ENCODE assay signal across 21 cellular contexts in the genomic region with DNA sequence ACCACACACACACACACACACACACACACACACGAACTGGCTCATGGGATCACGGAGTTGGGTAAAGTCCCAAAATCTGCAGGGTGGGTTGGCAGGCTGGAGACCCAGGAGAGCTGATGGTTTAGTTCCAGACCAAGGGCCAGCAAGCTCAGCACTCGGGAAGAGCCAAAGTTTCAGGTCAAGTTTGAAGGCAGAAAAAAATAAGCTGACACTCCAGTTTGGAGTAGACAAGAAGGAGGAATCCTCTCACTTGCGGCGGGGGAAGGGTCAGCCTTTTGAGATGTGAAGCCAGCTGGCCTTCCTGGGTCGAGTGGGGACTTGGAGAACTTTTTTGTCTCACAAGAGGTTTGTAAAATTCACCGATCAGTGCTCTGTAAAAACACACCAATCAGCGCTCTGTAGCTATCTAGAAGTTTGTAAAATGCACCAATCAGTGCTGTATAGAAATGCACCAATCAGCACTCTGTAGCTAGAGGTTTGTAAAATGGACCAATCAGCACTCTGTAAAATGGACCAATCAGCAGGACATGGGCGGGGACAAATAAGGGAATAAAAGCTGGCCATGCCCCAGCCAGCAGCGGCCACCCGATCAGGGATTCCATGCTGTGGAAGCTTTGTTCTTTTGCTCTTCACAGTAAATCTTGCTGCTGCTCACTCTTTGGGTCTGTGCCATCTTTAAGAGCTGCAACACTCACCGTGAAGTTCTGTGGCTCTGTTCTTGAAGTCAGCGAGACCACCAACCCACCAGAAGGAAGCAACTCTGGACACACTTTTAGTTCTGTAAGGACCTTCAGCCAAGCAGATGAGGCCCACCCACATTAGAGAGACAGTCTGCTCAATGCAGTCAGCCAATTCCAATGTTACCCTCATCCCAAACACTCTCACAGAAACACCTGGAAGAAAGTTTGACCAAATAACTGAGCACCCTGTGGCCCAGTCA. TPM values are rescaled to one million over a fixed set of nuclear protein-coding genes. Genes with fewer than 3 reads are reported as not detected.
DNase-seq lines count a peak whose midpoint lies in the region; ATAC-seq, FAIRE-seq and TF ChIP-seq lines count a peak whose summit lies in the region.
"Had no signal": no experiment of that assay in that cellular context is flagged by ENCODE, and none has a peak within 500 bp of the region (broad histone marks: within the 10 kb centered on the region; RNA-seq: fewer than 3 reads in every experiment).

No MANE protein-coding gene starts in this region.

- H3K27ac ChIP-seq in H9 (ENCODE audit: insufficient read length, low read depth, low read length) = no peak overlapping the region
- H3K27ac ChIP-seq in H1 (ENCODE audit: low read depth, low read length) = no peak overlapping the region
- H3K27ac ChIP-seq in sigmoid colon = no peak overlapping the region
- H3K27ac ChIP-seq: 22Rv1, RWPE1 had no signal

- H3K14ac ChIP-seq in H9 (ENCODE audit: insufficient read depth, low read length) (no peak overlapping the region), H1 (ENCODE audit: insufficient read length) (no peak overlapping the region)

- peaks cover 18 to 32% of the 10 kb centered on the region in 2 experiments for H3K4me1 Mint-ChIP-seq in H9
- H3K4me1 Mint-ChIP-seq: CD4-positive, alpha-beta memory T cell had no signal

- H2BK12ac ChIP-seq in H9 (ENCODE audit: insufficient read length, low read depth, low read length) = no peak overlapping the region
- no peak overlapping the region for H2BK12ac ChIP-seq in H1 (ENCODE audit: low read depth, low read length)

- H2AFZ ChIP-seq in H9 (ENCODE audit: low read length) = no peak overlapping the region
- H2AFZ ChIP-seq in H1 (ENCODE audit: low read length) = no peak overlapping the region

- no peak overlapping the region for H2BK120ac ChIP-seq in H9 (ENCODE audit: low read depth, low read length, poor library complexity, severe bottlenecking)
- no peak overlapping the region for H2BK120ac ChIP-seq in H1 (replicated peaks; ENCODE audit: low read depth, low read length)

- POLR2A ChIA-PET in H1 (lab: Charles Lee; ENCODE audit: partially characterized antibody) = interaction anchor here (0.7 to 1.1 kb wide), 3 partner anchors 10 to 44 kb away, joined by 3 to 5 read pairs (median 4); no protein-coding TSS in a partner anchor

- no peak overlapping the region for H3K23ac ChIP-seq in H9 (ENCODE audit: insufficient read length, low read depth, low read length)
- H3K23ac ChIP-seq in H1 (ENCODE audit: insufficient read length) = no peak overlapping the region

- H3K4me3 ChIP-seq in H1 (ENCODE audit: extremely low read depth in 1 of 4, insufficient read depth in 2 of 4, low read depth in 3 of 4, low read length in 4 of 4) (no peak overlapping the region), sigmoid colon (no peak overlapping the region)

- CTCF ChIA-PET in H1 (lab: Charles Lee; ENCODE audit: partially characterized antibody) = interaction anchor here (0.7 to 4.7 kb wide), 10 partner anchors 9 to 573 kb away, joined by 3 to 23 read pairs (median 4); no protein-coding TSS in a partner anchor

- no peak for FAIRE-seq in H1 (lab: Jason Lieb, UNC)
- FAIRE-seq: H54 had no signal

- peaks cover 0 to 4% (median 0%) of the 10 kb centered on the region in 3 experiments; a peak in 2 of 7 replicates for H3K36me3 Mint-ChIP-seq in H9 (ENCODE audit: insufficient read depth in 1 of 3, low read depth in 3 of 3)
- H3K36me3 Mint-ChIP-seq: CD4-positive, alpha-beta memory T cell had no signal

- H3K36me3 ChIP-seq in H1 (ENCODE audit: control insufficient read depth in 2 of 4, insufficient read depth in 4 of 4, low read length in 3 of 4) = no peaks in the 10 kb centered on the region
- no peaks in the 10 kb centered on the region for H3K36me3 ChIP-seq in sigmoid colon
- H3K36me3 ChIP-seq: BE2C had no signal

- H4K5ac ChIP-seq in H9 (ENCODE audit: insufficient read length, low read depth, low read length) (no peak overlapping the region), H1 (ENCODE audit: insufficient read length, low read depth, low read length) (no peak overlapping the region)

- H3K27ac Mint-ChIP-seq in H9 = no peak overlapping the region
- H3K27ac Mint-ChIP-seq: CD4-positive, alpha-beta memory T cell had no signal

- H3K79me1 ChIP-seq in H9 (ENCODE audit: insufficient read depth, low read depth, low read length, poor library complexity, severe bottlenecking) = no peaks in the 10 kb centered on the region
- no peaks in the 10 kb centered on the region for H3K79me1 ChIP-seq in H1 (ENCODE audit: low read depth, low read length)

- H3T11ph ChIP-seq in H9 (ENCODE audit: low read length) = no peak overlapping the region

- H3K4me3 Mint-ChIP-seq in H9 = no peak overlapping the region
- H3K4me3 Mint-ChIP-seq: CD4-positive, alpha-beta memory T cell had no signal

- H3K4me2 ChIP-seq in H9 (ENCODE audit: insufficient read depth, insufficient read length, low read length) = no peak overlapping the region
- H3K4me2 ChIP-seq in H1 (ENCODE audit: insufficient read depth in 1 of 2, low read depth in 2 of 2, low read length in 2 of 2) = no peak overlapping the region

- peak; percentile 7 for DNase-seq in activated CD4-positive, CD25-positive, alpha-beta regulatory T cell treated with anti-CD3 and anti-CD28 coated beads, Interleukin-2, amount 50 U/mL, for 72 hours
- DNase-seq in H9 (peak; percentile 17), H1 (ENCODE audit: low read depth in 1 of 2, low spot score in 2 of 2) (peak in 1 of 2 experiments; percentile 33), sigmoid colon (peak; percentile 36), UCSD-AML1 (lab: John Stamatoyannopoulos, UW; ENCODE audit: unreplicated experiment) (no peak), NCI-H128 (lab: John Stamatoyannopoulos, UW; ENCODE audit: unreplicated experiment) (no peak), SIG-M5 treated with dmso at 0.1 percent for 504 hours (lab: John Stamatoyannopoulos, UW; ENCODE audit: unreplicated experiment) (no peak)
- DNase-seq: BE2C; Calu3; CD4-positive, alpha-beta memory T cell; DMS53; IMR-90; Kasumi-1; MM.1S; NCI-H1105 treated with DMSO at 0.1 percent for 48 hours; NCI-H187 treated with DMSO at 0.1 percent for 48 hours; NCI-H446 had no signal

- no peak for ATAC-seq in activated CD4-positive, CD25-positive, alpha-beta regulatory T cell treated with anti-CD3 and anti-CD28 coated beads, Interleukin-2, amount 50 U/mL, for 24 hours

- no peak overlapping the region for H3K18ac ChIP-seq in H9 (ENCODE audit: insufficient read length, low read depth, low read length)
- H3K18ac ChIP-seq in H1 (ENCODE audit: extremely low read depth, low read length) = no peak overlapping the region

- WGBS in H9 (ENCODE audit: extremely low coverage, insufficient read length, low lambda C conversion rate) = no CpG with 5 or more reads among the region's 13 CpGs
- 84% methylated on average over 13 of the region's 13 CpGs; no CpG with 5 or more reads in 1 of the 2 experiments for WGBS in H1 (ENCODE audit: extremely low coverage in 1 of 2, insufficient coverage in 1 of 2, insufficient read length in 1 of 2, insufficient replicate concordance in 2 of 2, low coverage in 1 of 2, low lambda C conversion rate in 2 of 2, missing lambda C conversion rate in 1 of 2), 2 experiments
- WGBS in sigmoid colon, 2 donors = 75 to 84% methylated on average over 13 of the region's 13 CpGs

- H4K91ac ChIP-seq in H9 (ENCODE audit: insufficient read length, low read depth, low read length) (no peak overlapping the region), H1 (replicated peaks; ENCODE audit: insufficient read length, low read length) (no peak overlapping the region)

- H3K79me2 ChIP-seq in H9 (ENCODE audit: insufficient read depth, low read length) (no peaks in the 10 kb centered on the region), H1 (ENCODE audit: control insufficient read depth in 1 of 2, insufficient read depth in 2 of 2, low read length in 2 of 2) (no peaks in the 10 kb centered on the region)

- H2AK5ac ChIP-seq in H9 (ENCODE audit: insufficient read length, low read length) = no peak overlapping the region
- no peak overlapping the region for H2AK5ac ChIP-seq in H1 (ENCODE audit: low read depth, low read length)

- no peak for TF ChIP-seq POLR2A in H1 (IDR thresholded peaks at IDR 0.05; ENCODE audit: control extremely low read depth in 1 of 2, low read depth in 2 of 2, low read length in 2 of 2)
- no peak for TF ChIP-seq POLR2A in sigmoid colon (IDR thresholded peaks at IDR 0.05)

- H3K9me3 ChIP-seq in H9 (ENCODE audit: control insufficient read depth, low read depth, low read length) (no peaks in the 10 kb centered on the region), H1 (ENCODE audit: insufficient read depth in 2 of 2, low read depth in 1 of 2, low read length in 1 of 2) (no peaks in the 10 kb centered on the region), sigmoid colon (peaks cover 0 to 2% (median 0%) of the 10 kb centered on the region in 4 donors)
- H3K9me3 ChIP-seq: BE2C had no signal

- H3K4me1 ChIP-seq in H9 (ENCODE audit: insufficient read depth, low read length) (peaks cover 9% of the 10 kb centered on the region), H1 (replicated peaks in 1 of 4; ENCODE audit: control insufficient read depth in 3 of 4, insufficient read depth in 4 of 4, low read length in 3 of 4) (peaks cover 7 to 15% (median 11%) of the 10 kb centered on the region in 4 experiments), sigmoid colon (no peaks in the 10 kb centered on the region)

- TF ChIP-seq CTCF in H9 (conservative IDR thresholded peaks at IDR 0.05) (no peak), H1 (IDR thresholded peaks at IDR 0.05; ENCODE audit: control extremely low read depth in 1 of 3, insufficient read depth in 1 of 3, low read depth in 1 of 3, low read length in 3 of 3) (no peak), sigmoid colon (IDR thresholded peaks at IDR 0.05) (no peak)

- H2BK5ac ChIP-seq in H9 (ENCODE audit: insufficient read length, low read length) = no peak overlapping the region
- no peak overlapping the region for H2BK5ac ChIP-seq in H1 (ENCODE audit: low read depth, low read length)

- intact Hi-C loops in sigmoid colon (cut with DNase I) = no loop called here

- H3K56ac ChIP-seq in H9 (ENCODE audit: insufficient read length, low read depth, low read length) (no peak overlapping the region), H1 (replicated peaks; ENCODE audit: insufficient read length, low read depth, low read length) (no peak overlapping the region)

- H3K27me3 ChIP-seq in H9 (ENCODE audit: insufficient read depth, low read length) (no peaks in the 10 kb centered on the region), H1 (replicated peaks in 1 of 4; ENCODE audit: control insufficient read depth in 3 of 4, extremely low read depth in 1 of 4, insufficient read depth in 3 of 4, low read length in 3 of 4) (peaks cover 0 to 3% (median 0%) of the 10 kb centered on the region in 4 experiments; a peak in 1 of 7 replicates), sigmoid colon (peaks cover 0 to 27% (median 23%) of the 10 kb centered on the region in 3 donors)
- H3K27me3 ChIP-seq: BE2C had no signal

- no peak overlapping the region for H3K9ac ChIP-seq in H9 (ENCODE audit: extremely low read depth, insufficient read length, low read length)
- no peak overlapping the region for H3K9ac ChIP-seq in H1 (replicated peaks in 1 of 4; ENCODE audit: extremely low read depth in 1 of 4, low read depth in 3 of 4, low read length in 3 of 4)

- no peak for TF ChIP-seq EP300 in H1 (IDR thresholded peaks at IDR 0.05; ENCODE audit: borderline replicate concordance in 1 of 2, low read depth in 2 of 2, low read length in 2 of 2)
- no peak for TF ChIP-seq EP300 in sigmoid colon (IDR thresholded peaks at IDR 0.05)

- peaks cover 2% of the 10 kb centered on the region for H4K20me1 ChIP-seq in H9 (ENCODE audit: control insufficient read depth, insufficient read depth, insufficient read length)
- no peaks in the 10 kb centered on the region for H4K20me1 ChIP-seq in H1 (replicated peaks in 1 of 2; ENCODE audit: control insufficient read depth in 1 of 2, insufficient read depth in 2 of 2, low read length in 2 of 2)

- H4K8ac ChIP-seq in H9 (replicated peaks; ENCODE audit: insufficient read length, low read depth, low read length) (no peak overlapping the region), H1 (ENCODE audit: extremely low read depth, insufficient read depth, low read length) (no peak overlapping the region)

- peaks cover 3 to 5% of the 10 kb centered on the region in 2 experiments; a peak in 2 of 5 replicates for H3K9me3 Mint-ChIP-seq in H9

- no peak overlapping the region for H2BK20ac ChIP-seq in H9 (ENCODE audit: low read depth, low read length, poor library complexity, severe bottlenecking)
- no peak overlapping the region for H2BK20ac ChIP-seq in H1 (ENCODE audit: low read length)

- H2BK15ac ChIP-seq in H9 (ENCODE audit: low read depth, low read length) (no peak overlapping the region), H1 (ENCODE audit: low read length) (no peak overlapping the region)

- peaks cover 21% of the 10 kb centered on the region for H3K27me3 Mint-ChIP-seq in H9 (ENCODE audit: low read depth)

- TF ChIP-seq RAD21 in H1 (IDR thresholded peaks at IDR 0.05 in 1 of 2, conservative IDR thresholded peaks at IDR 0.05 in 1 of 2; ENCODE audit: low read depth in 2 of 2, low read length in 2 of 2) = no peak

- no peak overlapping the region for H3K4ac ChIP-seq in H9 (ENCODE audit: low read depth, low read length)
- no peak overlapping the region for H3K4ac ChIP-seq in H1 (replicated peaks; ENCODE audit: insufficient read length, low read depth, low read length)

- H3K23me2 ChIP-seq in H9 (ENCODE audit: insufficient read length, low read depth, low read length, poor library complexity, severe bottlenecking) = no peaks in the 10 kb centered on the region
- H3K23me2 ChIP-seq in H1 (ENCODE audit: low read depth, low read length) = no peaks in the 10 kb centered on the region; the same call in 1 of the 2 replicates

RNA-seq across cellular contexts. Expression of a gene that starts 37.8 kb away (rescaled TPM):
- total RNA-seq in H9 (2021) (4.4 and 5.3 TPM in 2 replicates), sigmoid colon (not detected)
- 4.0 and 4.1 TPM in 2 replicates for total RNA-seq in H1 (2021; fragmentation: NEBNext Ultra II Directional; extraction: Animal tissue kit (Norgen Biotek cat#: 25700))
- polyA plus RNA-seq in H1 (2011; rRNA removed) (7.6 and 11.1 TPM in 2 replicates), sigmoid colon (under 1 TPM in 2 of 3 donors, not detected in 1; 0.34 to 0.60 TPM)
- 5.5 TPM for polyA plus RNA-seq in H1 (2011; cell fraction: cytosol; rRNA removed)
- 11.1 TPM for polyA plus RNA-seq in H1 (2011; cell fraction: nucleus; rRNA removed)
- polyA plus RNA-seq in H1 (2012, experiment 1 of 2) = 4.2 to 10.8 TPM (median 8.7 TPM) in 4 replicates
- polyA plus RNA-seq in H1 (2012, experiment 2 of 2) = 5.7 TPM
- polyA plus RNA-seq in H1 (2013, experiment 1 of 2) = 3.8 TPM
- 4.2 TPM for polyA plus RNA-seq in H1 (2013, experiment 2 of 2)
- 4.4 and 5.4 TPM in 2 replicates for polyA minus RNA-seq in H1 (2011; rRNA and poly(A)+ RNA removed)
- 5.1 TPM for polyA minus RNA-seq in H1 (2011; cell fraction: cytosol; rRNA and poly(A)+ RNA removed)
- 4.8 TPM for polyA minus RNA-seq in H1 (2011; cell fraction: nucleus; rRNA and poly(A)+ RNA removed)
- total RNA-seq: CD4-positive, alpha-beta memory T cell; IMR-90 had no signal
- polyA plus RNA-seq: CD4-positive, alpha-beta memory T cell; IMR-90 had no signal

Comparison
In these comparisons a context has a peak if more than half of its experiments do, and no peak if none do; other contexts are left out.
1. DNase-seq: peak in activated CD4-positive, CD25-positive, alpha-beta regulatory T cell treated with anti-CD3 and anti-CD28 coated beads, Interleukin-2, amount 50 U/mL, for 72 hours (single experiment), H9 (single experiment) and sigmoid colon (single experiment); none in UCSD-AML1 (single experiment), NCI-H128 (single experiment) and SIG-M5 treated with dmso at 0.1 percent for 504 hours (single experiment).